Comparison of ENCODE assay signal across 16 cellular contexts in genomic region chr10:11529276-11529675, GRCh38.
"Had no signal": no experiment of that assay in that cellular context is flagged by ENCODE, and none has a peak within 500 bp of the region (broad histone marks: within the 10 kb centered on the region; RNA-seq: fewer than 3 reads in every experiment).

No MANE protein-coding gene starts in this region.

- ATAC-seq: activated CD8-positive, alpha-beta T cell treated with anti-CD3 and anti-CD28 coated beads for 36 hours; sciatic nerve; stimulated activated naive B cell treated with anti-CD40 and anti-IgM and Interleukin-4, amounts not matched to agents 10 μg/mL and 1 μg/mL and 100 μg/mL, for 72 hours had no signal

- H3K4me3 ChIP-seq: ascending aorta, esophagus muscularis mucosa had no signal

- H3K36me3 ChIP-seq: ascending aorta, esophagus muscularis mucosa had no signal

- H3K27me3 ChIP-seq: ascending aorta, esophagus muscularis mucosa had no signal

- DNase-seq: activated CD4-positive, alpha-beta T cell treated with anti-CD3 and anti-CD28 coated beads for 48 hours; activated CD4-positive, CD25-positive, alpha-beta regulatory T cell; activated CD8-positive, alpha-beta T cell treated with anti-CD3 and anti-CD28 coated beads for 36 hours; activated naive CD4-positive, alpha-beta T cell treated with anti-CD3 and anti-CD28 coated beads for 36 hours; activated T-cell treated with anti-CD3 and anti-CD28 coated beads, Interleukin-2, amount 50 U/mL, for 24 hours; cerebellar nuclear complex; cortex of kidney; immature natural killer cell; stimulated activated CD4-positive, alpha-beta T cell treated with anti-CD3 and anti-CD28 coated beads, Interleukin-4, amount 100 ng/mL, for 24 hours; stimulated activated naive B cell treated with anti-CD40 and anti-IgM and Interleukin-4, amounts not matched to agents 10 μg/mL and 1 μg/mL and 100 μg/mL, for 72 hours; T-helper 9 cell had no signal

- H3K36me3 Mint-ChIP-seq: immature natural killer cell had no signal

- H3K9me3 Mint-ChIP-seq: activated CD8-positive, alpha-beta T cell treated with anti-CD3 and anti-CD28 coated beads for 36 hours; activated naive CD4-positive, alpha-beta T cell treated with anti-CD3 and anti-CD28 coated beads for 36 hours; activated T-cell treated with anti-CD3 and anti-CD28 coated beads, Interleukin-2, amount 50 U/mL, for 24 hours; activated T-helper 2 cell treated with anti-CD3 and anti-CD28 coated beads, Interferon-gamma antibody, Interleukin-2, Interleukin-4, amounts not matched to agents 10 μg/mL and 5 μg/mL and 100 μg/mL, durations not matched to agents 14 hours and 24 hours and 36 hours; immature natural killer cell; nephron; stimulated activated naive B cell treated with anti-CD40 and anti-IgM and Interleukin-4, amounts not matched to agents 10 μg/mL and 1 μg/mL and 100 μg/mL, for 72 hours had no signal

- H3K27me3 Mint-ChIP-seq: activated CD8-positive, alpha-beta T cell treated with anti-CD3 and anti-CD28 coated beads for 36 hours; stimulated activated naive B cell treated with anti-CD40 and anti-IgM and Interleukin-4, amounts not matched to agents 10 μg/mL and 1 μg/mL and 100 μg/mL, for 72 hours had no signal

- H3K27ac Mint-ChIP-seq: activated CD8-positive, alpha-beta T cell treated with anti-CD3 and anti-CD28 coated beads for 36 hours; activated naive CD4-positive, alpha-beta T cell treated with anti-CD3 and anti-CD28 coated beads for 36 hours; activated T-cell treated with anti-CD3 and anti-CD28 coated beads, Interleukin-2, amount 50 U/mL, for 24 hours; activated T-helper 2 cell treated with anti-CD3 and anti-CD28 coated beads, Interferon-gamma antibody, Interleukin-2, Interleukin-4, amounts not matched to agents 10 μg/mL and 5 μg/mL and 100 μg/mL, durations not matched to agents 14 hours and 24 hours and 36 hours; immature natural killer cell; nephron had no signal

- H3K27ac ChIP-seq: ascending aorta had no signal

- H3K4me3 Mint-ChIP-seq: activated CD8-positive, alpha-beta T cell treated with anti-CD3 and anti-CD28 coated beads for 36 hours; activated naive CD4-positive, alpha-beta T cell treated with anti-CD3 and anti-CD28 coated beads for 36 hours; activated T-cell treated with anti-CD3 and anti-CD28 coated beads, Interleukin-2, amount 50 U/mL, for 24 hours; nephron had no signal

- H3K9me3 ChIP-seq: ascending aorta, esophagus muscularis mucosa had no signal
